26 cellular contexts compared by ENCODE assay signal in genomic region chr17:6868579-6868978, GRCh38. TPM values are rescaled to one million over a fixed set of nuclear protein-coding genes. Genes with fewer than 3 reads are reported as not detected.
DNase-seq lines count a peak whose midpoint lies in the region; ATAC-seq, FAIRE-seq and TF ChIP-seq lines count a peak whose summit lies in the region.
"Had no signal": no experiment of that assay in that cellular context is flagged by ENCODE, and none has a peak within 500 bp of the region (broad histone marks: within the 10 kb centered on the region; RNA-seq: fewer than 3 reads in every experiment).

No MANE protein-coding gene starts in this region.

- H3K4me3 ChIP-seq in HEK293 (ENCODE audit: low read depth, low read length) (no peak overlapping the region), ovary (no peak overlapping the region)
- H3K4me3 ChIP-seq: coronary artery, GM23338, K562, lung, neural progenitor cell, thoracic aorta had no signal

- no peaks in the 10 kb centered on the region for H3K4me1 ChIP-seq in HEK293 (ENCODE audit: control insufficient read depth, insufficient read depth, low read length)
- no peaks in the 10 kb centered on the region for H3K4me1 ChIP-seq in ovary (ENCODE audit: insufficient read depth)
- H3K4me1 ChIP-seq: neural progenitor cell had no signal

- DNase-seq in RCC 7860 (ENCODE audit: low spot score) (peak; percentile 10), glomerular visceral epithelial cell (ENCODE audit: extremely low spot score) (peak; percentile 14), renal cortical epithelial cell (ENCODE audit: low read depth) (peak; percentile 84), GM10266 (ENCODE audit: extremely low spot score) (no peak), ovary (no peak)
- DNase-seq: activated CD4-positive, alpha-beta memory T cell treated with anti-CD3 and anti-CD28 coated beads, Interleukin-2, amount 10 ng/mL, durations not matched to agents 7 days and 5 days; activated effector memory CD4-positive, alpha-beta T cell treated with anti-CD3 and anti-CD28 coated beads, Interleukin-2, amount 50 U/mL, for 16 hours; AML-193; CD8-positive, alpha-beta memory T cell; DND-41; NCI-H146; NCI-H2171; NCI-H524 treated with DMSO at 0.1 percent for 48 hours; small intestine; stimulated activated CD4-positive, alpha-beta T cell treated with anti-CD3 and anti-CD28 coated beads, Interleukin-2, amount 100 ng/mL, for 24 hours; stimulated activated naive B cell treated with anti-CD40 and anti-IgM and Interleukin-4, amounts not matched to agents 10 μg/mL and 1 μg/mL and 100 μg/mL, for 72 hours had no signal

- no peak for FAIRE-seq in RCC 7860 (lab: Jason Lieb, UNC)
- FAIRE-seq: endometrium, K562, small intestine had no signal

- WGBS in ovary, 3 donors = 65 to 81% (median 69%) methylated on average over 2 of the region's 2 CpGs

- TF ChIP-seq EP300 in ovary (IDR thresholded peaks at IDR 0.05) = no peak

- H3K27me3 ChIP-seq in ovary = no peaks in the 10 kb centered on the region
- H3K27me3 ChIP-seq: neural progenitor cell had no signal

- intact Hi-C loops in ovary (cut with DNase I) = no loop called here

- no peaks in the 10 kb centered on the region for H3K9me3 ChIP-seq in HEK293 (ENCODE audit: control insufficient read depth, insufficient read depth, low read depth, low read length)
- no peaks in the 10 kb centered on the region for H3K9me3 ChIP-seq in ovary
- H3K9me3 ChIP-seq: thoracic aorta had no signal

- no peak for ATAC-seq in GM21619 (IDR thresholded peaks at IDR 0.05; ENCODE audit: unreplicated experiment)
- ATAC-seq: activated CD4-positive, CD25-positive, alpha-beta regulatory T cell treated with anti-CD3 and anti-CD28 coated beads, Interleukin-2, amount 50 U/mL, for 24 hours; GM23338; K562; stimulated activated naive B cell treated with anti-CD40 and anti-IgM and Interleukin-4, amounts not matched to agents 10 μg/mL and 1 μg/mL and 100 μg/mL, for 72 hours had no signal

- POLR2A ChIA-PET in HEK293 (lab: Yijun Ruan, JAX) = no interaction called here

- peaks cover 0 to 6% of the 10 kb centered on the region in 2 experiments; a peak in 2 of 3 replicates for H3K36me3 ChIP-seq in HEK293 (ENCODE audit: control insufficient read depth in 2 of 2, insufficient read depth in 1 of 2, low read length in 2 of 2)
- no peaks in the 10 kb centered on the region for H3K36me3 ChIP-seq in ovary
- H3K36me3 ChIP-seq: neural progenitor cell, thoracic aorta had no signal

- TF ChIP-seq CTCF in HEK293 (tag by site-specific recombination; IDR thresholded peaks at IDR 0.05) (no peak), GM10266 (IDR thresholded peaks at IDR 0.05; ENCODE audit: control insufficient read depth, insufficient read depth, low read depth, missing control alignments) (no peak), ovary (IDR thresholded peaks at IDR 0.05) (no peak)

- no peak for TF ChIP-seq POLR2A in ovary (IDR thresholded peaks at IDR 0.05)

- CTCF ChIA-PET in HEK293 (lab: Yijun Ruan, JAX) = interaction anchor here (0.6 to 2.7 kb wide), 9 partner anchors 12 to 292 kb away, joined by 3 to 14 read pairs (median 3); no protein-coding TSS in a partner anchor

- H3K27ac ChIP-seq in HEK293 (ENCODE audit: extremely low read depth, low read depth, low read length) = no peak overlapping the region
- H3K27ac ChIP-seq in ovary = no peak overlapping the region
- H3K27ac ChIP-seq: coronary artery, neural progenitor cell, thoracic aorta had no signal

TF ChIP-seq in HEK293, 187 proteins besides CTCF, POLR2A, EP300 and RAD21:
- TF ChIP-seq AEBP2 (tag by site-specific recombination; IDR thresholded peaks at IDR 0.05; ENCODE audit: borderline replicate concordance) (no peak), ZNF10 (tag by site-specific recombination; IDR thresholded peaks at IDR 0.05) (peak; percentile 78), ELK4 (IDR thresholded peaks at IDR 0.05; ENCODE audit: borderline replicate concordance, low read depth, low read length) (no peak), ZNF707 (tag by site-specific recombination; IDR thresholded peaks at IDR 0.05) (no peak), ZNF274 (IDR thresholded peaks at IDR 0.05; ENCODE audit: low read length) (no peak), ZNF274 (tag by site-specific recombination; IDR thresholded peaks at IDR 0.05; ENCODE audit: borderline replicate concordance) (no peak), ZNF169 (tag by site-specific recombination; IDR thresholded peaks at IDR 0.05) (no peak), FEZF1 (tag by site-specific recombination; IDR thresholded peaks at IDR 0.05) (no peak), ZNF544 (tag by site-specific recombination; IDR thresholded peaks at IDR 0.05) (no peak), SP3 (tag by site-specific recombination; IDR thresholded peaks at IDR 0.05) (no peak), ZNF777 (tag by site-specific recombination; IDR thresholded peaks at IDR 0.05; ENCODE audit: borderline replicate concordance) (no peak), EGR2 (tag by site-specific recombination; IDR thresholded peaks at IDR 0.05; ENCODE audit: low read depth) (no peak), KLF8 (tag by site-specific recombination; IDR thresholded peaks at IDR 0.05) (0 out of 2 replicates have a peak, but pooled peaks have one; percentile 26), PRDM1 (tag by site-specific recombination; IDR thresholded peaks at IDR 0.05) (peak; percentile 68), ZBTB17 (tag by site-specific recombination; IDR thresholded peaks at IDR 0.05) (no peak), SCRT2 (tag by site-specific recombination; IDR thresholded peaks at IDR 0.05) (no peak), WT1 (tag by site-specific recombination; IDR thresholded peaks at IDR 0.05) (peak; percentile 32; the same call in 1 of the 2 replicates), ZNF629 (tag by site-specific recombination; IDR thresholded peaks at IDR 0.05) (0 out of 2 replicates have a peak, but pooled peaks have one; percentile 35), ZNF366 (tag by site-specific recombination; conservative IDR thresholded peaks at IDR 0.05) (0 out of 2 replicates have a peak, but pooled peaks have one; percentile 12)

RNA-seq across cellular contexts. Expression of gene TEKT1, which starts 37.0 kb away (rescaled TPM):
- total RNA-seq in renal cortical epithelial cell (not detected in 2 replicates), ovary (10 to 100 TPM in 1 of 7 donors, 1 to 10 TPM in 2, under 1 TPM in 2, not detected in 2; 0.94 to 19.3 (median 2.1) TPM)
- under 1 TPM in 1 of 2 donors, not detected in 1; 0.06 TPM for polyA plus RNA-seq in ovary
- total RNA-seq: activated CD4-positive, alpha-beta memory T cell treated with anti-CD3 and anti-CD28 coated beads, Interleukin-2, amount 10 ng/mL, durations not matched to agents 7 days and 5 days; CD8-positive, alpha-beta memory T cell; GM23338; K562; thoracic aorta had no signal
- polyA plus RNA-seq: CD8-positive, alpha-beta memory T cell; GM23338; small intestine had no signal

Comparison
In these comparisons a context has a peak if more than half of its experiments do, and no peak if none do; other contexts are left out.
1. DNase-seq: peak in RCC 7860 (single experiment), glomerular visceral epithelial cell (single experiment) and renal cortical epithelial cell (single experiment); none in GM10266 (single experiment) and ovary (0 of 5).